8 cellular contexts compared by ENCODE assay signal in the genomic region with DNA sequence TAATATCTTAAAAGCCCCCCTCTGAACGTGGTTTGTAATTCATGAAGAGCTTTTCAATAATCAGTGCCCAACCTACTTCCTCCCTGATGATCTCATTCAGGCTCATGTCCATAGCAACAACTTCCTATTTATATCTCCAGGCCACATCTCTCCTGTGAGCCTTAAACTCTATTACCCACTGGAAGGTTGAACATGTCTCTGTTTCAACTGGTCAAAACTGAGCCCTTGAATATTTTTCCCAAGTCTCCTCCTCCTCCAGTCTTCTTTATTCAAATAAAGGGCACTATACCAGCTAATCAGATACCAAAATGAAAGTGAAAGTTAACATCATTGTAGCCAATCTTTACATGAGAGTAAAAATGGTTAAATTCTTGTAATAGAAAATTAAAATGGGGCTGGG.
DNase-seq lines count a peak whose midpoint lies in the region; ATAC-seq and TF ChIP-seq lines count a peak whose summit lies in the region.

No MANE protein-coding gene starts in this region.

- POLR2A ChIA-PET in activated CD4-positive, alpha-beta T cell treated with anti-CD3 and anti-CD28 coated beads, Interleukin-2, amount 10 ng/mL, durations not matched to agents 7 days and 5 days (lab: Charles Lee), result no interaction called here

- ATAC-seq in HG03378 (IDR thresholded peaks at IDR 0.05; ENCODE audit: unreplicated experiment), result peak; percentile 81
- peak; percentile 86; the same call in 2 of the 3 replicates for ATAC-seq in RWPE2 (ENCODE audit: low read depth)
- no peak for ATAC-seq in HG02970 (IDR thresholded peaks at IDR 0.05; ENCODE audit: low FRiP score, unreplicated experiment)

- H3K27ac ChIP-seq in RWPE2 (ENCODE audit: poor library complexity, severe bottlenecking), result no peak overlapping the region

- H3K27me3 ChIP-seq in RWPE2 (ENCODE audit: insufficient read depth, poor library complexity, severe bottlenecking), result no peaks in the 10 kb centered on the region

- H3K9me3 ChIP-seq in RWPE2 (ENCODE audit: severe bottlenecking), result no peaks in the 10 kb centered on the region

- peak overlapping the region; percentile 89 for H3K27ac Mint-ChIP-seq in activated CD4-positive, alpha-beta T cell treated with anti-CD3 and anti-CD28 coated beads, Interleukin-2, amount 10 ng/mL, durations not matched to agents 7 days and 5 days

- peaks cover 8% of the 10 kb centered on the region for H3K9me3 Mint-ChIP-seq in activated CD4-positive, alpha-beta T cell treated with anti-CD3 and anti-CD28 coated beads, Interleukin-2, amount 10 ng/mL, durations not matched to agents 7 days and 5 days

- H3K36me3 ChIP-seq in RWPE2 (ENCODE audit: low read depth), result no peaks in the 10 kb centered on the region

- peaks cover 8% of the 10 kb centered on the region for H3K4me1 ChIP-seq in RWPE2 (ENCODE audit: insufficient read depth, poor library complexity, severe bottlenecking)

- CTCF ChIA-PET in activated CD4-positive, alpha-beta T cell treated with anti-CD3 and anti-CD28 coated beads, Interleukin-2, amount 10 ng/mL, durations not matched to agents 7 days and 5 days (lab: Charles Lee), result interaction anchor here (0.6 to 1.5 kb wide), 2 partner anchors 13 to 34 kb away, joined by 3 read pairs; no protein-coding TSS in a partner anchor

- no peak for TF ChIP-seq CTCF in RWPE2 (IDR thresholded peaks at IDR 0.05; ENCODE audit: poor library complexity, severe bottlenecking)

- peaks cover 25% of the 10 kb centered on the region for H3K4me1 Mint-ChIP-seq in activated CD4-positive, alpha-beta T cell treated with anti-CD3 and anti-CD28 coated beads, Interleukin-2, amount 10 ng/mL, durations not matched to agents 7 days and 5 days

- peak overlapping the region; percentile 44 for H3K4me3 Mint-ChIP-seq in activated CD4-positive, alpha-beta T cell treated with anti-CD3 and anti-CD28 coated beads, Interleukin-2, amount 10 ng/mL, durations not matched to agents 7 days and 5 days

- H3K27me3 Mint-ChIP-seq in activated CD4-positive, alpha-beta T cell treated with anti-CD3 and anti-CD28 coated beads, Interleukin-2, amount 10 ng/mL, durations not matched to agents 7 days and 5 days, result no peaks in the 10 kb centered on the region

- DNase-seq in activated CD4-positive, alpha-beta T cell treated with anti-CD3 and anti-CD28 coated beads, Interleukin-2, amount 10 ng/mL, durations not matched to agents 7 days and 5 days, result no peak
- no peak for DNase-seq in activated CD4-positive, alpha-beta T cell treated with anti-CD3 and anti-CD28 coated beads for 48 hours
- DNase-seq in RWPE2 (ENCODE audit: low spot score), result no peak
- DNase-seq in fibroblast of gingiva (ENCODE audit: low read depth), result peak; percentile 51
- peak; percentile 78 for DNase-seq in stromal cell of bone marrow (ENCODE audit: low read depth)
- DNase-seq in D341Med (ENCODE audit: low spot score), result no peak

- H3K36me3 Mint-ChIP-seq in activated CD4-positive, alpha-beta T cell treated with anti-CD3 and anti-CD28 coated beads, Interleukin-2, amount 10 ng/mL, durations not matched to agents 7 days and 5 days (ENCODE audit: low read depth), result peaks cover 9% of the 10 kb centered on the region

- no peak overlapping the region for H3K4me3 ChIP-seq in RWPE2 (ENCODE audit: severe bottlenecking)

Comparison
In these comparisons a context has a peak if more than half of its experiments do, and no peak if none do; other contexts are left out.
1. DNase-seq: peak in fibroblast of gingiva (single experiment) and stromal cell of bone marrow (single experiment); none in activated CD4-positive, alpha-beta T cell treated with anti-CD3 and anti-CD28 coated beads, Interleukin-2, amount 10 ng/mL, durations not matched to agents 7 days and 5 days (single experiment), activated CD4-positive, alpha-beta T cell treated with anti-CD3 and anti-CD28 coated beads for 48 hours (single experiment), RWPE2 (single experiment) and D341Med (single experiment).